In genomic region chr4:6414578-6414977, GRCh38 we compare ENCODE assay signal across 1 cellular context.
TF ChIP-seq lines count a peak whose summit lies in the region.

No MANE protein-coding gene starts in this region.

TF ChIP-seq in H1, 55 proteins besides CTCF, POLR2A, EP300 and RAD21:
- no peak for TF ChIP-seq E2F6 (IDR thresholded peaks at IDR 0.05)
- TF ChIP-seq TCF12 (IDR thresholded peaks at IDR 0.05; ENCODE audit: low read depth, low read length) = no peak
- TF ChIP-seq KDM1A (IDR thresholded peaks at IDR 0.05; ENCODE audit: borderline replicate concordance, low read length) = peak; percentile 61; the same call in 1 of the 2 replicates
- no peak for TF ChIP-seq YY1 (IDR thresholded peaks at IDR 0.05; ENCODE audit: low read depth, low read length)
